Comparison of ENCODE assay signal across 8 cellular contexts in genomic region chr6:148144917-148145521, GRCh38.
DNase-seq lines count a peak whose midpoint lies in the region; ATAC-seq and TF ChIP-seq lines count a peak whose summit lies in the region.

No MANE protein-coding gene starts in this region.

- H3K4me3 ChIP-seq in epithelial cell of proximal tubule (ENCODE audit: low read depth, low read length) (no peak overlapping the region), neural cell (ENCODE audit: low read length) (no peak overlapping the region), testis (no peak overlapping the region)

- H3K9me2 ChIP-seq in neural cell (ENCODE audit: insufficient read depth, low read length) = no peaks in the 10 kb centered on the region

- H3K9me3 ChIP-seq in neural cell (ENCODE audit: low read length) (no peaks in the 10 kb centered on the region), testis (no peaks in the 10 kb centered on the region)

- H3K36me3 ChIP-seq in neural cell (ENCODE audit: insufficient read depth, low read length) (no peaks in the 10 kb centered on the region), testis (ENCODE audit: low read depth, missing control alignments) (no peaks in the 10 kb centered on the region)

- H3K27ac ChIP-seq in neural cell (ENCODE audit: low read length) (no peak overlapping the region), testis (no peak overlapping the region)

- ATAC-seq in GM19023 (IDR thresholded peaks at IDR 0.05; ENCODE audit: unreplicated experiment) (peak; percentile 63), HG03442 (IDR thresholded peaks at IDR 0.05; ENCODE audit: unreplicated experiment) (peak; percentile 73)

- 23 to 30% methylated on average over 8 of the region's 8 CpGs for WGBS in testis, 2 donors

- no peaks in the 10 kb centered on the region for H3F3A ChIP-seq in neural cell (ENCODE audit: insufficient read depth, low read length, poor library complexity, severe bottlenecking)

- peak; percentile 43 for TF ChIP-seq RAD21 in neural cell (conservative IDR thresholded peaks at IDR 0.05)

- H3K27me3 ChIP-seq in neural cell (ENCODE audit: insufficient read depth, low read depth, low read length) (no peaks in the 10 kb centered on the region), testis (no peaks in the 10 kb centered on the region)

- TF ChIP-seq POLR2A in testis (IDR thresholded peaks at IDR 0.05) = no peak

- DNase-seq in AML-193 (lab: John Stamatoyannopoulos, UW) (peak; percentile 74 to 81), NCI-H82 (lab: John Stamatoyannopoulos, UW) (peak; percentile 92), epithelial cell of proximal tubule (ENCODE audit: low read depth) (no peak), testis (peak; percentile 91)
- peak; percentile 82 for DNase-seq in activated CD8-positive, alpha-beta memory T cell treated with anti-CD3 and anti-CD28 coated beads for 24 hours

- no peaks in the 10 kb centered on the region for H4K20me1 ChIP-seq in neural cell (ENCODE audit: insufficient read depth)

- TF ChIP-seq EP300 in neural cell (conservative IDR thresholded peaks at IDR 0.05; ENCODE audit: poor library complexity, severe bottlenecking) = no peak

- intact Hi-C loops in testis (cut with DNase I; ENCODE audit: low total_unique reads) = no loop called here

- TF ChIP-seq CTCF in epithelial cell of proximal tubule (conservative IDR thresholded peaks at IDR 0.05; ENCODE audit: low read depth, low read length) (peak; percentile 93), neural cell (IDR thresholded peaks at IDR 0.05; ENCODE audit: poor library complexity, severe bottlenecking) (peak; percentile 55), testis (IDR thresholded peaks at IDR 0.05) (peak; percentile 66 to 81 (median 75))

- H3K79me2 ChIP-seq in neural cell (replicated peaks; ENCODE audit: insufficient read depth, low read length) = no peaks in the 10 kb centered on the region

- no peak overlapping the region for H2AFZ ChIP-seq in neural cell (ENCODE audit: low read depth, low read length)

- H3K4me2 ChIP-seq in neural cell (ENCODE audit: low read length) = no peak overlapping the region

- no peak overlapping the region for H3K9ac ChIP-seq in neural cell (ENCODE audit: low read length)

- H3K4me1 ChIP-seq in testis = no peaks in the 10 kb centered on the region

TF ChIP-seq in neural cell, 6 proteins besides CTCF, POLR2A, EP300 and RAD21:
- no peak for TF ChIP-seq REST (IDR thresholded peaks at IDR 0.05; ENCODE audit: borderline replicate concordance)
- no peak for TF ChIP-seq EZH2 (IDR thresholded peaks at IDR 0.05; ENCODE audit: borderline replicate concordance, insufficient read depth, low read length, poor library complexity, severe bottlenecking)
- peak; percentile 50 for TF ChIP-seq SMC3 (conservative IDR thresholded peaks at IDR 0.05; ENCODE audit: poor library complexity)
TF ChIP-seq in neural cell: peak in this region for 1.
